8 cellular contexts compared by ENCODE assay signal in genomic region chr17:1109606-1110523, GRCh38.
DNase-seq lines count a peak whose midpoint lies in the region; ATAC-seq and TF ChIP-seq lines count a peak whose summit lies in the region.

No MANE protein-coding gene starts in this region.

- H4K20me1 ChIP-seq in H9 (ENCODE audit: control insufficient read depth, insufficient read depth, insufficient read length) (no peaks in the 10 kb centered on the region), SK-N-SH (ENCODE audit: insufficient read depth) (no peaks in the 10 kb centered on the region)

- no peak overlapping the region for H4K91ac ChIP-seq in H9 (ENCODE audit: insufficient read length, low read depth, low read length)

- H2BK12ac ChIP-seq in H9 (ENCODE audit: insufficient read length, low read depth, low read length): no peak overlapping the region

- no peaks in the 10 kb centered on the region for H3K9me2 ChIP-seq in SK-N-SH

- H3K79me2 ChIP-seq in H9 (ENCODE audit: insufficient read depth, low read length): no peaks in the 10 kb centered on the region
- peaks cover 47% of the 10 kb centered on the region for H3K79me2 ChIP-seq in SK-N-SH (ENCODE audit: insufficient read depth)

- no peak overlapping the region for H4K8ac ChIP-seq in H9 (replicated peaks; ENCODE audit: insufficient read length, low read depth, low read length)

- peak overlapping the region; percentile 87 for H3K4me3 Mint-ChIP-seq in CD4-positive, alpha-beta T cell
- H3K4me3 Mint-ChIP-seq in H9: peak overlapping the region; percentile 69 to 72
- H3K4me3 Mint-ChIP-seq in type B pancreatic cell: peak overlapping the region; percentile 83

- peak overlapping the region; percentile 78 for H3K27ac ChIP-seq in CD4-positive, alpha-beta T cell (ENCODE audit: low read depth, low read length)
- H3K27ac ChIP-seq in H9 (ENCODE audit: insufficient read length, low read depth, low read length): no peak overlapping the region
- H3K27ac ChIP-seq in SK-N-SH (ENCODE audit: low read depth in 2 of 2, low read length in 1 of 2): peak overlapping the region; percentile 82 to 98
- peak overlapping the region in 58 of 59 donors; percentile 33 to 94 (median 86) for H3K27ac ChIP-seq in dorsolateral prefrontal cortex

- no peak overlapping the region for H2AK5ac ChIP-seq in H9 (ENCODE audit: insufficient read length, low read length)

- no peak for TF ChIP-seq EP300 in SK-N-SH (IDR thresholded peaks at IDR 0.05; ENCODE audit: borderline replicate concordance in 1 of 2, low read depth in 1 of 2, low read length in 1 of 2)

- H3K56ac ChIP-seq in H9 (ENCODE audit: insufficient read length, low read depth, low read length): no peak overlapping the region

- no peaks in the 10 kb centered on the region for H3K9me3 ChIP-seq in CD4-positive, alpha-beta T cell (ENCODE audit: control insufficient read depth, low read length)
- H3K9me3 ChIP-seq in H9 (ENCODE audit: control insufficient read depth, low read depth, low read length) (no peaks in the 10 kb centered on the region), SK-N-SH (no peaks in the 10 kb centered on the region), mucosa of descending colon (no peaks in the 10 kb centered on the region)

- H3K36me3 ChIP-seq in SK-N-SH (replicated peaks in 1 of 2; ENCODE audit: control insufficient read depth in 1 of 2, insufficient read depth in 2 of 2, low read length in 1 of 2) (no peaks in the 10 kb centered on the region), mucosa of descending colon (ENCODE audit: low read depth) (no peaks in the 10 kb centered on the region)

- H4K5ac ChIP-seq in H9 (ENCODE audit: insufficient read length, low read depth, low read length): no peak overlapping the region

- TF ChIP-seq RAD21 in SK-N-SH (IDR thresholded peaks at IDR 0.05; ENCODE audit: low read length): no peak

- peaks cover 5% of the 10 kb centered on the region; the same call in 1 of the 2 replicates for H3K4me1 ChIP-seq in H9 (ENCODE audit: insufficient read depth, low read length)
- peaks cover 36 to 39% of the 10 kb centered on the region in 2 experiments; a peak in 3 of 4 replicates for H3K4me1 ChIP-seq in SK-N-SH (ENCODE audit: control insufficient read depth in 1 of 2, insufficient read depth in 2 of 2, low read depth in 1 of 2, low read length in 1 of 2)
- H3K4me1 ChIP-seq in mucosa of descending colon (ENCODE audit: low read depth): peaks cover 71% of the 10 kb centered on the region

- H2BK120ac ChIP-seq in H9 (ENCODE audit: low read depth, low read length, poor library complexity, severe bottlenecking): no peak overlapping the region

- no peaks in the 10 kb centered on the region for H3K27me3 Mint-ChIP-seq in CD4-positive, alpha-beta T cell
- H3K27me3 Mint-ChIP-seq in H9 (ENCODE audit: low read depth) (peaks cover 44% of the 10 kb centered on the region), type B pancreatic cell (no peaks in the 10 kb centered on the region)

- H3F3A ChIP-seq in SK-N-SH (replicated peaks; ENCODE audit: insufficient read depth): peaks cover 26% of the 10 kb centered on the region

- H3K4me3 ChIP-seq in SK-N-SH (ENCODE audit: low read depth in 2 of 2, low read length in 1 of 2): peak overlapping the region; percentile 64 to 74
- peak overlapping the region; percentile 4 to 74 (median 58) for H3K4me3 ChIP-seq in dorsolateral prefrontal cortex
- peak overlapping the region; percentile 57 for H3K4me3 ChIP-seq in mucosa of descending colon

- POLR2A ChIA-PET in CD4-positive, alpha-beta T cell (lab: Charles Lee): interaction anchor here (0.7 kb wide), 1 partner anchor 13 kb away, joined by 3 read pairs; no protein-coding TSS in a partner anchor
- POLR2A ChIA-PET in SK-N-SH (lab: Yijun Ruan, JAX): interaction anchor here (0.6 to 1.0 kb wide), 2 partner anchors 91 to 156 kb away, joined by 3 read pairs; no protein-coding TSS in a partner anchor

- H2BK15ac ChIP-seq in H9 (ENCODE audit: low read depth, low read length): no peak overlapping the region

- peak; percentile 42 for ATAC-seq in CD4-positive, alpha-beta T cell (ENCODE audit: poor library complexity)
- peak; percentile 66 for ATAC-seq in mucosa of descending colon

- CTCF ChIA-PET in CD4-positive, alpha-beta T cell (lab: Charles Lee): interaction anchor here (1.0 kb wide), 1 partner anchor 13 kb away, joined by 3 read pairs; no protein-coding TSS in a partner anchor
- CTCF ChIA-PET in SK-N-SH (lab: Yijun Ruan, JAX): interaction anchor here (0.8 to 5.5 kb wide), 7 partner anchors 13 to 248 kb away, joined by 3 to 49 read pairs (median 4); partner anchors contain the start of gene TIMM22

- H3K27me3 ChIP-seq in CD4-positive, alpha-beta T cell (ENCODE audit: control insufficient read depth, insufficient read depth, low read length): no peaks in the 10 kb centered on the region
- H3K27me3 ChIP-seq in H9 (ENCODE audit: insufficient read depth, low read length) (no peaks in the 10 kb centered on the region; the same call in 1 of the 2 replicates), SK-N-SH (ENCODE audit: insufficient read depth) (no peaks in the 10 kb centered on the region), dorsolateral prefrontal cortex (peaks cover 0 to 33% (median 0%) of the 10 kb centered on the region in 45 donors)

- H2AFZ ChIP-seq in H9 (ENCODE audit: low read length) (no peak overlapping the region), SK-N-SH (ENCODE audit: low read depth) (no peak overlapping the region)

- WGBS in H9 (ENCODE audit: extremely low coverage, insufficient read length, low lambda C conversion rate): no CpG with 5 or more reads among the region's 33 CpGs
- WGBS in SK-N-SH (ENCODE audit: low lambda C conversion rate): 42% methylated on average over 13 of the region's 33 CpGs

- H3K9ac ChIP-seq in H9 (ENCODE audit: extremely low read depth, insufficient read length, low read length) (no peak overlapping the region), SK-N-SH (peak overlapping the region; percentile 74)

- H3T11ph ChIP-seq in H9 (ENCODE audit: low read length): no peak overlapping the region

- TF ChIP-seq CTCF in CD4-positive, alpha-beta T cell (IDR thresholded peaks at IDR 0.05): no peak
- TF ChIP-seq CTCF in H9 (conservative IDR thresholded peaks at IDR 0.05) (peak; percentile 27; the same call in 1 of the 3 replicates), SK-N-SH (IDR thresholded peaks at IDR 0.05) (no peak), dorsolateral prefrontal cortex (IDR thresholded peaks at IDR 0.05 in 54 of 56, conservative IDR thresholded peaks at IDR 0.05 in 2 of 56; ENCODE audit: low read depth in 1 of 56, partially characterized antibody in 56 of 56) (no peak), mucosa of descending colon (IDR thresholded peaks at IDR 0.05) (no peak), type B pancreatic cell (conservative IDR thresholded peaks at IDR 0.05) (peak; percentile 34)

- no peak overlapping the region for H3K4ac ChIP-seq in H9 (ENCODE audit: low read depth, low read length)

- no peak overlapping the region for H2BK20ac ChIP-seq in H9 (ENCODE audit: low read depth, low read length, poor library complexity, severe bottlenecking)

- H3K23me2 ChIP-seq in H9 (ENCODE audit: insufficient read length, low read depth, low read length, poor library complexity, severe bottlenecking): peaks cover 4% of the 10 kb centered on the region

- peak in 4 of 10 experiments; percentile 29 to 66 (median 41) for DNase-seq in CD4-positive, alpha-beta T cell
- DNase-seq in H9: peak; percentile 75
- DNase-seq in SK-N-SH: peak; percentile 53
- no peak for DNase-seq in dorsolateral prefrontal cortex
- DNase-seq in mucosa of descending colon: peak; percentile 90 to 91 (median 91)
- peak; percentile 80 for DNase-seq in type B pancreatic cell (ENCODE audit: extremely low spot score, unreplicated experiment)
- DNase-seq in NCI-H1694 treated with DMSO at 0.1 percent for 48 hours (lab: John Stamatoyannopoulos, UW): no peak
- no peak for DNase-seq in H4 (ENCODE audit: low spot score)

- intact Hi-C loops in CD4-positive, alpha-beta T cell (cut with DNase I, micrococcal nuclease): no loop called here
- intact Hi-C loops in dorsolateral prefrontal cortex (cut with DNase I) (no loop called here), mucosa of descending colon (cut with DNase I, micrococcal nuclease) (no loop called here)

- no peak overlapping the region for H2BK5ac ChIP-seq in H9 (ENCODE audit: insufficient read length, low read length)

- H3K79me1 ChIP-seq in H9 (ENCODE audit: insufficient read depth, low read depth, low read length, poor library complexity, severe bottlenecking): no peaks in the 10 kb centered on the region

- peak overlapping the region; percentile 84 for H3K27ac Mint-ChIP-seq in CD4-positive, alpha-beta T cell
- H3K27ac Mint-ChIP-seq in H9 (peak overlapping the region in 1 of 3 experiments; percentile 35; a peak in 3 of 7 replicates), type B pancreatic cell (peak overlapping the region; percentile 71)

- no peak overlapping the region for H3K18ac ChIP-seq in H9 (ENCODE audit: insufficient read length, low read depth, low read length)

- peak overlapping the region; percentile 32 for H3K4me2 ChIP-seq in H9 (ENCODE audit: insufficient read depth, insufficient read length, low read length)
- H3K4me2 ChIP-seq in SK-N-SH: peak overlapping the region; percentile 95

- H3K9me3 Mint-ChIP-seq in CD4-positive, alpha-beta T cell: no peaks in the 10 kb centered on the region
- H3K9me3 Mint-ChIP-seq in H9 (no peaks in the 10 kb centered on the region; a peak in 1 of 5 replicates), type B pancreatic cell (no peaks in the 10 kb centered on the region)

- peaks cover 4% of the 10 kb centered on the region for H3K36me3 Mint-ChIP-seq in CD4-positive, alpha-beta T cell (ENCODE audit: low read depth)
- H3K36me3 Mint-ChIP-seq in H9 (ENCODE audit: insufficient read depth in 1 of 3, low read depth in 3 of 3) (peaks cover 0 to 4% (median 0%) of the 10 kb centered on the region in 3 experiments; a peak in 4 of 7 replicates), type B pancreatic cell (no peaks in the 10 kb centered on the region)

- no peak overlapping the region; the same call in 1 of the 2 replicates for H3K14ac ChIP-seq in H9 (ENCODE audit: insufficient read depth, low read length)

- H3K23ac ChIP-seq in H9 (ENCODE audit: insufficient read length, low read depth, low read length): no peak overlapping the region

- H3K4me1 Mint-ChIP-seq in CD4-positive, alpha-beta T cell (ENCODE audit: low read depth): peaks cover 47% of the 10 kb centered on the region
- H3K4me1 Mint-ChIP-seq in H9: peaks cover 25 to 45% of the 10 kb centered on the region in 2 experiments
- peaks cover 30% of the 10 kb centered on the region for H3K4me1 Mint-ChIP-seq in type B pancreatic cell (ENCODE audit: unreplicated experiment)

TF ChIP-seq in SK-N-SH, 30 proteins besides CTCF, POLR2A, EP300 and RAD21 (continues in another document):
- no peak for TF ChIP-seq RCOR1 (IDR thresholded peaks at IDR 0.05; ENCODE audit: low read length)
- TF ChIP-seq TAF1 (IDR thresholded peaks at IDR 0.05; ENCODE audit: borderline replicate concordance, low read depth, low read length): no peak
- no peak for TF ChIP-seq YY1 (IDR thresholded peaks at IDR 0.05; ENCODE audit: low read depth)
- TF ChIP-seq POLR2AphosphoS5 (IDR thresholded peaks at IDR 0.05; ENCODE audit: low read depth, low read length): no peak
- no peak for TF ChIP-seq JUND (IDR thresholded peaks at IDR 0.05)
- no peak for TF ChIP-seq FOXM1 (IDR thresholded peaks at IDR 0.05; ENCODE audit: low read depth)
- TF ChIP-seq ELF1 (IDR thresholded peaks at IDR 0.05): no peak
- TF ChIP-seq FOXJ3 (CRISPR knock-in tag; IDR thresholded peaks at IDR 0.05): no peak

Comparison
In these comparisons a context has a peak if more than half of its experiments do, and no peak if none do; other contexts are left out.
1. DNase-seq: peak in H9 (single experiment), SK-N-SH (single experiment), mucosa of descending colon (3 of 3) and type B pancreatic cell (single experiment); none in dorsolateral prefrontal cortex (0 of 10), NCI-H1694 treated with DMSO at 0.1 percent for 48 hours (single experiment) and H4 (single experiment).
2. CTCF ChIP-seq: peak in H9 (single experiment) and type B pancreatic cell (single experiment); none in CD4-positive, alpha-beta T cell (single experiment), SK-N-SH (single experiment), dorsolateral prefrontal cortex (0 of 56) and mucosa of descending colon (single experiment).
3. Peak in every context shown above with its lines, with median percentiles within 50 percentile points of each other: H3K4me3 Mint-ChIP-seq and H3K4me3 ChIP-seq.